Comparison of ENCODE assay signal across 1 cellular context in genomic region chr4:152564336-152564735, GRCh38.
TF ChIP-seq lines count a peak whose summit lies in the region.

No MANE protein-coding gene starts in this region.

TF ChIP-seq in GM23338, 12 proteins besides CTCF, POLR2A, EP300 and RAD21:
- TF ChIP-seq ZNF462 (CRISPR knock-in tag; IDR thresholded peaks at IDR 0.05): no peak
- no peak for TF ChIP-seq ETS1 (IDR thresholded peaks at IDR 0.05)
- no peak for TF ChIP-seq ZNF114 (CRISPR knock-in tag; IDR thresholded peaks at IDR 0.05)
- TF ChIP-seq ZNF331 (CRISPR knock-in tag; IDR thresholded peaks at IDR 0.05; ENCODE audit: low read depth): no peak
- no peak for TF ChIP-seq STAT1 (IDR thresholded peaks at IDR 0.05; ENCODE audit: unreplicated experiment)
- no peak for TF ChIP-seq REST (IDR thresholded peaks at IDR 0.05; ENCODE audit: unreplicated experiment)
- no peak for TF ChIP-seq POLR2AphosphoS5 (IDR thresholded peaks at IDR 0.05; ENCODE audit: low read depth)
- no peak for TF ChIP-seq EZH2phosphoT487 (IDR thresholded peaks at IDR 0.05; ENCODE audit: unreplicated experiment)
- TF ChIP-seq JUNB (IDR thresholded peaks at IDR 0.05; ENCODE audit: unreplicated experiment): no peak
- no peak for TF ChIP-seq CREB1 (CRISPR knock-in tag; IDR thresholded peaks at IDR 0.05; ENCODE audit: low read depth)
- TF ChIP-seq EZH2 (IDR thresholded peaks at IDR 0.05; ENCODE audit: low read depth, unreplicated experiment): no peak
- TF ChIP-seq NANOG (IDR thresholded peaks at IDR 0.05; ENCODE audit: borderline replicate concordance): no peak
TF ChIP-seq in GM23338: peak in this region for 0.
